ENCODE assay signal across 22 cellular contexts in genomic region chr11:2393111-2393868, GRCh38. TPM values are rescaled to one million over a fixed set of nuclear protein-coding genes. Genes with fewer than 3 reads are reported as not detected.
DNase-seq lines count a peak whose midpoint lies in the region; ATAC-seq and TF ChIP-seq lines count a peak whose summit lies in the region.
"Had no signal": no experiment of that assay in that cellular context is flagged by ENCODE, and none has a peak within 500 bp of the region (broad histone marks: within the 10 kb centered on the region; RNA-seq: fewer than 3 reads in every experiment).

No MANE protein-coding gene starts in this region.

- H3K27ac ChIP-seq in HUES6 (ENCODE audit: low read depth, low read length): no peak overlapping the region; the same call in 1 of the 2 replicates
- peak overlapping the region; percentile 98 to 100 (median 100) for H3K27ac ChIP-seq in esophagus muscularis mucosa (replicated peaks in 1 of 4)
- H3K27ac ChIP-seq: parathyroid adenoma had no signal

- H3K4me3 ChIP-seq in HUES6 (ENCODE audit: low read depth, low read length): no peak overlapping the region
- H3K4me3 ChIP-seq in esophagus muscularis mucosa: no peak overlapping the region
- H3K4me3 ChIP-seq: ascending aorta, heart right ventricle had no signal

- peak overlapping the region; percentile 3 for H3K9ac ChIP-seq in HUES6 (ENCODE audit: low read length)
- H3K9ac ChIP-seq: parathyroid adenoma had no signal

- H3K36me3 ChIP-seq in HUES6 (ENCODE audit: control insufficient read depth, insufficient read depth, low read length) (peaks cover 69% of the 10 kb centered on the region), esophagus muscularis mucosa (peaks cover 31 to 97% (median 78%) of the 10 kb centered on the region in 4 donors)

- intact Hi-C loops in esophagus muscularis mucosa (cut with DNase I): no loop called here

- H3K27me3 ChIP-seq in HUES6 (ENCODE audit: control insufficient read depth, insufficient read depth, low read length) (no peaks in the 10 kb centered on the region), esophagus muscularis mucosa (no peaks in the 10 kb centered on the region)
- H3K27me3 ChIP-seq: ascending aorta, heart right ventricle had no signal

- peak; percentile 32 for DNase-seq in COR-L47 (lab: John Stamatoyannopoulos, UW)
- no peak for DNase-seq in esophagus muscularis mucosa (ENCODE audit: extremely low spot score)
- no peak for DNase-seq in islet precursor cell
- no peak for DNase-seq in hypothalamus (lab: John Stamatoyannopoulos, UW)
- DNase-seq in superior temporal gyrus (ENCODE audit: extremely low spot score): no peak
- DNase-seq: activated naive CD4-positive, alpha-beta T cell treated with anti-CD3 and anti-CD28 coated beads, Interleukin-2, amount 50 U/mL, for 16 hours; activated T-cell treated with anti-CD3 and anti-CD28 coated beads, Interleukin-2, amount 50 U/mL, for 48 hours; H9; heart right ventricle; natural killer cell; NCI-H1436; NCI-H748 treated with DMSO at 0.1 percent for 48 hours; PC-3; stimulated activated CD4-positive, alpha-beta T cell treated with anti-CD3 and anti-CD28 coated beads, Interleukin-2, amount 100 ng/mL, for 24 hours had no signal

- H3K9me3 Mint-ChIP-seq in stimulated activated memory B cell treated with anti-CD40 and anti-IgM and Interleukin-4, amounts not matched to agents 10 μg/mL and 1 μg/mL and 100 μg/mL, for 72 hours: no peaks in the 10 kb centered on the region
- H3K9me3 Mint-ChIP-seq: H9, natural killer cell, WTC11 had no signal

- H3K4me1 ChIP-seq in HUES6 (ENCODE audit: control insufficient read depth, insufficient read depth, low read length): peaks cover 23% of the 10 kb centered on the region
- peaks cover 39 to 77% (median 66%) of the 10 kb centered on the region in 4 donors for H3K4me1 ChIP-seq in esophagus muscularis mucosa
- H3K4me1 ChIP-seq: parathyroid adenoma had no signal

- no peak for TF ChIP-seq EP300 in esophagus muscularis mucosa (IDR thresholded peaks at IDR 0.05)

- H3K36me3 Mint-ChIP-seq in stimulated activated memory B cell treated with anti-CD40 and anti-IgM and Interleukin-4, amounts not matched to agents 10 μg/mL and 1 μg/mL and 100 μg/mL, for 72 hours: peaks cover 24% of the 10 kb centered on the region
- H3K36me3 Mint-ChIP-seq: natural killer cell had no signal

- TF ChIP-seq POLR2A in esophagus muscularis mucosa (IDR thresholded peaks at IDR 0.05; ENCODE audit: low read depth): no peak

- peak overlapping the region; percentile 47 for H3K4me3 Mint-ChIP-seq in stimulated activated memory B cell treated with anti-CD40 and anti-IgM and Interleukin-4, amounts not matched to agents 10 μg/mL and 1 μg/mL and 100 μg/mL, for 72 hours
- H3K4me3 Mint-ChIP-seq: H9, natural killer cell, WTC11 had no signal

- H3K9me3 ChIP-seq in HUES6 (ENCODE audit: control insufficient read depth, insufficient read depth, low read depth, low read length) (no peaks in the 10 kb centered on the region), esophagus muscularis mucosa (no peaks in the 10 kb centered on the region)
- H3K9me3 ChIP-seq: ascending aorta, heart right ventricle had no signal

- H3K27ac Mint-ChIP-seq in stimulated activated memory B cell treated with anti-CD40 and anti-IgM and Interleukin-4, amounts not matched to agents 10 μg/mL and 1 μg/mL and 100 μg/mL, for 72 hours: peak overlapping the region; percentile 71
- H3K27ac Mint-ChIP-seq: H9, natural killer cell, WTC11 had no signal

- 73% methylated on average over 4 of the region's 27 CpGs for WGBS in esophagus muscularis mucosa

- peaks cover 67% of the 10 kb centered on the region for H3K4me1 Mint-ChIP-seq in stimulated activated memory B cell treated with anti-CD40 and anti-IgM and Interleukin-4, amounts not matched to agents 10 μg/mL and 1 μg/mL and 100 μg/mL, for 72 hours

- no peak for TF ChIP-seq CTCF in esophagus muscularis mucosa (IDR thresholded peaks at IDR 0.05)

- ATAC-seq in stimulated activated memory B cell treated with anti-CD40 and anti-IgM and Interleukin-4, amounts not matched to agents 10 μg/mL and 1 μg/mL and 100 μg/mL, for 72 hours: peak; percentile 75
- ATAC-seq: heart right ventricle, PC-3, WTC11 had no signal

- H3K27me3 Mint-ChIP-seq in stimulated activated memory B cell treated with anti-CD40 and anti-IgM and Interleukin-4, amounts not matched to agents 10 μg/mL and 1 μg/mL and 100 μg/mL, for 72 hours: no peaks in the 10 kb centered on the region

RNA-seq across cellular contexts. Expression of gene TSSC4, which starts 7.3 kb away (rescaled TPM):
- total RNA-seq in esophagus muscularis mucosa: 10 to 100 TPM; 46.9 to 76.9 (median 70.6) TPM

RNA-seq across cellular contexts. Expression of gene CD81, which starts 16.2 kb away (rescaled TPM):
- 100 to 1,000 TPM; 498 to 652 (median 582) TPM for total RNA-seq in esophagus muscularis mucosa

RNA-seq across cellular contexts. Expression of gene TRPM5, which starts 51.0 kb away (rescaled TPM):
- total RNA-seq in esophagus muscularis mucosa: not detected
- total RNA-seq: ascending aorta, heart right ventricle, lung microvascular endothelial cell, M059J, natural killer cell, PC-3, subcutaneous adipose tissue had no signal

RNA-seq across cellular contexts. Expression of gene KCNQ1, which starts 51.5 kb away (rescaled TPM):
- 1 to 10 TPM; 2.1 to 5.9 (median 4.3) TPM for total RNA-seq in esophagus muscularis mucosa
- total RNA-seq: lung microvascular endothelial cell, M059J had no signal
